ENCODE assay signal across 12 cellular contexts in the genomic region with DNA sequence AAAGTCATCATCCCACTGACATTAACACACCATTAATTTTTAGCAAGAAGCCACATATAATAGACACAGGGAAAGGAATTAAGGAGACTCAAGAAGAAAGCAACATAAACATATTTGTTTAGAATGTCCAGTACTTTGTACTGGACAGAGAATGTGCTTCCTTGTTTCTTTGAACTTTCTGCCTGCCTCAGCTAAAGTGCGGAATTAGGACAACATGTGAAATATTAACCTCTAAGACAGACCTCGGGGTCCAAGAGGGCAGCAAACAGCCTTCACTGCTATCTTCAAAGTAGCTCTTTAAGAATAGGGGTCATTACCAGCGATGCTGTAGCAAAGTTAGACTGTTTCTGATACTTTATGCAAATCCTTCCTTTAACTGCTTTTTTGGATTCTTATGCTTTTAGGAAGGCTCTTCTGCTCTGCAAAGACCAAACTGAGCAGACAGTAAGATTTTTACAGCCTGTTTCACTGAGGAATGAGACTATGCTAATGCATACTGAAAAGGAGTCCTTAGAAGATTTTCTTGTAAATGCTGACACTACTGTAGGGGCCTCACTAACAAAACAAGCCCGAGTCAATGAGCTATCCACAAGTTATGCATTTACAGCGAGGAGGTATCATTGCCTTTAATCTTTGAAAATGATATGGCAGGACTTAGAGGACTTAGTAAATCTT. TPM values are rescaled to one million over a fixed set of nuclear protein-coding genes. Genes with fewer than 3 reads are reported as not detected.
DNase-seq lines count a peak whose midpoint lies in the region; ATAC-seq and TF ChIP-seq lines count a peak whose summit lies in the region.
"Had no signal": no experiment of that assay in that cellular context is flagged by ENCODE, and none has a peak within 500 bp of the region (broad histone marks: within the 10 kb centered on the region; RNA-seq: fewer than 3 reads in every experiment).

No MANE protein-coding gene starts in this region.

- intact Hi-C loops in dendritic cell treated with granulocyte-macrophage colony-stimulating factor and Interleukin-4, amounts not matched to agents 40 ng/mL and 50 ng/mL, for 4 days (cut with micrococcal nuclease) = no loop called here

- no peak for ATAC-seq in GM18502 (IDR thresholded peaks at IDR 0.05; ENCODE audit: poor library complexity, unreplicated experiment)
- ATAC-seq: activated CD8-positive, alpha-beta T cell treated with anti-CD3 and anti-CD28 coated beads for 36 hours; activated naive CD8-positive, alpha-beta T cell treated with anti-CD3 and anti-CD28 coated beads, Interleukin-2, amount 50 U/mL, for 24 hours had no signal

- H3K4me1 ChIP-seq in subcutaneous abdominal adipose tissue (ENCODE audit: control insufficient read depth in 5 of 5, insufficient read depth in 5 of 5, low read length in 5 of 5) = peaks cover 2 to 65% (median 45%) of the 10 kb centered on the region in 5 donors

- H3K4me3 Mint-ChIP-seq in HFFc6 = peak overlapping the region; percentile 48
- H3K4me3 Mint-ChIP-seq in dendritic cell treated with granulocyte-macrophage colony-stimulating factor and Interleukin-4, amounts not matched to agents 40 ng/mL and 50 ng/mL, for 4 days = peak overlapping the region; percentile 55
- no peak overlapping the region for H3K4me3 Mint-ChIP-seq in mesothelial cell of epicardium
- H3K4me3 Mint-ChIP-seq: activated CD8-positive, alpha-beta T cell treated with anti-CD3 and anti-CD28 coated beads for 36 hours; activated naive CD8-positive, alpha-beta T cell treated with anti-CD3 and anti-CD28 coated beads, Interleukin-2, amount 50 U/mL, for 24 hours had no signal

- H3K9me3 ChIP-seq in subcutaneous abdominal adipose tissue (ENCODE audit: control insufficient read depth in 5 of 5, low read length in 5 of 5) = no peaks in the 10 kb centered on the region

- peak; percentile 75 for DNase-seq in HFFc6
- no peak for DNase-seq in mesothelial cell of epicardium (ENCODE audit: low spot score in 2 of 2, unreplicated experiment in 2 of 2)
- DNase-seq in GM13977 (ENCODE audit: low spot score) = no peak
- DNase-seq in nucleus accumbens (lab: John Stamatoyannopoulos, UW) = no peak
- DNase-seq in NCI-H226 = no peak
- DNase-seq: activated CD8-positive, alpha-beta T cell treated with anti-CD3 and anti-CD28 coated beads for 36 hours; activated naive CD8-positive, alpha-beta T cell treated with anti-CD3 and anti-CD28 coated beads, Interleukin-2, amount 50 U/mL, for 24 hours; NCI-H1105 treated with DMSO at 0.1 percent for 48 hours; NK-92 treated with Interleukin-12 subunit alpha and Interleukin-12 subunit beta, amount 100 ng/mL, for 24 hours had no signal

- H3K27ac ChIP-seq in subcutaneous abdominal adipose tissue (ENCODE audit: low read depth, low read length) = peak overlapping the region; percentile 96

- peak overlapping the region in 1 of 5 donors; percentile 1 for H3K4me3 ChIP-seq in subcutaneous abdominal adipose tissue (ENCODE audit: low read depth in 1 of 5, low read length in 5 of 5)

- H3K9me3 Mint-ChIP-seq in HFFc6 = peaks cover 3% of the 10 kb centered on the region; the same call in 1 of the 2 replicates
- no peaks in the 10 kb centered on the region for H3K9me3 Mint-ChIP-seq in dendritic cell treated with granulocyte-macrophage colony-stimulating factor and Interleukin-4, amounts not matched to agents 40 ng/mL and 50 ng/mL, for 4 days
- H3K9me3 Mint-ChIP-seq in mesothelial cell of epicardium = no peaks in the 10 kb centered on the region
- H3K9me3 Mint-ChIP-seq: activated CD8-positive, alpha-beta T cell treated with anti-CD3 and anti-CD28 coated beads for 36 hours; activated naive CD8-positive, alpha-beta T cell treated with anti-CD3 and anti-CD28 coated beads, Interleukin-2, amount 50 U/mL, for 24 hours had no signal

- peak overlapping the region in 3 of 5 donors; percentile 29 to 32 (median 29) for H3K9ac ChIP-seq in subcutaneous abdominal adipose tissue (ENCODE audit: low read length in 5 of 5)

- H3K36me3 Mint-ChIP-seq in HFFc6 (ENCODE audit: low read depth) (peaks cover 59% of the 10 kb centered on the region), mesothelial cell of epicardium (peaks cover 1% of the 10 kb centered on the region)
- H3K36me3 Mint-ChIP-seq in dendritic cell treated with granulocyte-macrophage colony-stimulating factor and Interleukin-4, amounts not matched to agents 40 ng/mL and 50 ng/mL, for 4 days (ENCODE audit: low read depth) = peaks cover 71% of the 10 kb centered on the region

- TF ChIP-seq CTCF in HFFc6 (IDR thresholded peaks at IDR 0.05) (no peak), mesothelial cell of epicardium (IDR thresholded peaks at IDR 0.05; ENCODE audit: unreplicated experiment) (no peak), GM13977 (IDR thresholded peaks at IDR 0.05; ENCODE audit: extremely low read depth, insufficient read depth, missing control alignments) (no peak)

- H3K27ac Mint-ChIP-seq in HFFc6 (peak overlapping the region; percentile 96), mesothelial cell of epicardium (peak overlapping the region; percentile 88)
- H3K27ac Mint-ChIP-seq in dendritic cell treated with granulocyte-macrophage colony-stimulating factor and Interleukin-4, amounts not matched to agents 40 ng/mL and 50 ng/mL, for 4 days = peak overlapping the region; percentile 95
- H3K27ac Mint-ChIP-seq: activated CD8-positive, alpha-beta T cell treated with anti-CD3 and anti-CD28 coated beads for 36 hours; activated naive CD8-positive, alpha-beta T cell treated with anti-CD3 and anti-CD28 coated beads, Interleukin-2, amount 50 U/mL, for 24 hours had no signal

- peaks cover 5% of the 10 kb centered on the region for H3K27me3 Mint-ChIP-seq in HFFc6 (ENCODE audit: insufficient read depth)
- no peaks in the 10 kb centered on the region for H3K27me3 Mint-ChIP-seq in dendritic cell treated with granulocyte-macrophage colony-stimulating factor and Interleukin-4, amounts not matched to agents 40 ng/mL and 50 ng/mL, for 4 days
- H3K27me3 Mint-ChIP-seq in mesothelial cell of epicardium (ENCODE audit: low read depth) = no peaks in the 10 kb centered on the region
- H3K27me3 Mint-ChIP-seq: activated CD8-positive, alpha-beta T cell treated with anti-CD3 and anti-CD28 coated beads for 36 hours; activated naive CD8-positive, alpha-beta T cell treated with anti-CD3 and anti-CD28 coated beads, Interleukin-2, amount 50 U/mL, for 24 hours had no signal

- in situ Hi-C loops in GM13977 (cut with MboI; ENCODE audit: low pct_unique_long_range_greater_than_20kb, low sequenced_read_pairs, unreplicated experiment) = no loop called here

- H3K4me1 Mint-ChIP-seq in HFFc6 (ENCODE audit: low read depth) (peaks cover 88% of the 10 kb centered on the region), mesothelial cell of epicardium (peaks cover 25% of the 10 kb centered on the region)
- H3K4me1 Mint-ChIP-seq in dendritic cell treated with granulocyte-macrophage colony-stimulating factor and Interleukin-4, amounts not matched to agents 40 ng/mL and 50 ng/mL, for 4 days (ENCODE audit: low read depth) = peaks cover 63% of the 10 kb centered on the region

- no peaks in the 10 kb centered on the region for H3K27me3 ChIP-seq in subcutaneous abdominal adipose tissue (ENCODE audit: control insufficient read depth in 5 of 5, insufficient read depth in 4 of 5, low read length in 5 of 5)

- H3K36me3 ChIP-seq in subcutaneous abdominal adipose tissue (ENCODE audit: control insufficient read depth in 5 of 5, insufficient read depth in 5 of 5, low read length in 5 of 5) = peaks cover 5 to 14% (median 11%) of the 10 kb centered on the region in 5 donors

RNA-seq across cellular contexts. Expression of a gene that starts 23.9 kb away (rescaled TPM):
- total RNA-seq in HFFc6 (2021; fragmentation: NEBNext Ultra II Directional; extraction: Animal tissue kit (Norgen Biotek cat#: 25700)) = 100 to 1,000 TPM; 228 to 285 (median 237) TPM
- 58.1 to 64.0 TPM (median 63.6 TPM) in 3 replicates for total RNA-seq in mesothelial cell of epicardium

RNA-seq across cellular contexts. Expression of a gene that starts 36.6 kb away (rescaled TPM):
- under 1 TPM in 2 of 6 experiments, not detected in 4; 0.07 to 0.17 TPM for total RNA-seq in HFFc6 (2021; fragmentation: NEBNext Ultra II Directional; extraction: Animal tissue kit (Norgen Biotek cat#: 25700))
- not detected in 3 replicates for total RNA-seq in mesothelial cell of epicardium
- total RNA-seq: activated CD8-positive, alpha-beta T cell treated with anti-CD3 and anti-CD28 coated beads for 36 hours had no signal
